ENCODE assay signal across 8 cellular contexts in the genomic region with DNA sequence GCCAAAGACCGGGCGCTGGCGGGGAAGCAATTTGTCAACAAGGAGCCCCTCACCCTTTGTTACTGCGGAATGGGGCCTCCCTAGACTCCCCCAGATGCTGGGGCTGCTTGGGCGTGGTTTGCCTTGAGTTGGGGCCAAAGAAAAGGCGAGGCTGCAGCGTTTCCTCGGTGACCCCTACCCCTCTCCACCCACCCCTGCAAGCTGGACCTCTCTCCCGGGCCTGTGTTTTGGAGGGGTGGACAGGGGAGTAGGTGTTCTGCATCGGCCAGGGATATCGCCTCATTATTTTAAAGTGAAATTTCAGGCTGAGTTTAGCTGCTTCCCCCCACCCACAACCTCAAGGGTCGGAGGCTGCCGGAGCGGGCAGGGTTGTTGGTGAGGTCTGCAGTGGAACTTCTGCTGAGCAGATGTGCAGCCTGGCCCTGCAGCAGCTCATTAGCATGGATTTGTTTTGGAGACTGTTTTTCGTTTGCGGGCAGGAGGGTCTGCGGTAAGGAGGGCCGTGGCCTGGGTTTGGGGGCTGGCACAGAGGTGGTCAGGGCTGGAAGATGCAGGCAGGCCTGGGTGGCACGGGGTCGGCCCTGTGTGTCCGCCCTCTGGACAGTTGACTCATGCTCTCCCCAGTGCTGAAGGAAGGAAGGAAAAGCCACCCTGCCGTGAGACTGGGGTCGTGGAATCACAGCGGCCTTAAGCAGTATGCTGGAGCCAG. TPM values are rescaled to one million over a fixed set of nuclear protein-coding genes. Genes with fewer than 3 reads are reported as not detected.
DNase-seq lines count a peak whose midpoint lies in the region; ATAC-seq, FAIRE-seq and TF ChIP-seq lines count a peak whose summit lies in the region.

No MANE protein-coding gene starts in this region.

- no peaks in the 10 kb centered on the region for H3K9me3 Mint-ChIP-seq in Caco-2 (ENCODE audit: unreplicated experiment)

- H3K4me1 ChIP-seq in Caco-2 = peaks cover under 1% of the 10 kb centered on the region; the same call in 1 of the 2 replicates
- H3K4me1 ChIP-seq in pancreas = no peaks in the 10 kb centered on the region

- CTCF ChIA-PET in Caco-2 (lab: Charles Lee) = interaction anchor here (1.4 kb wide), 1 partner anchor 16 kb away, joined by 4 read pairs; no protein-coding TSS in a partner anchor

- H3K4me3 ChIP-seq in Caco-2 (ENCODE audit: low read depth, low read length) = peak overlapping the region; percentile 77
- peak overlapping the region; percentile 77 for H3K4me3 ChIP-seq in fibroblast of pulmonary artery (replicated peaks; ENCODE audit: low read depth, low read length)
- H3K4me3 ChIP-seq in pancreas = peak overlapping the region in 3 of 4 donors; percentile 43 to 59 (median 47)

- intact Hi-C loops in Caco-2 (cut with micrococcal nuclease; ENCODE audit: unreplicated experiment) (no loop called here), pancreas (cut with DNase I) (loop anchor here in 1 of 3 donors (5.0 kb wide), 1 partner anchor 258 kb away; no protein-coding TSS in a partner anchor)

- H3K27me3 Mint-ChIP-seq in Caco-2 (ENCODE audit: insufficient read depth, unreplicated experiment) (no peaks in the 10 kb centered on the region), T-helper 17 cell (no peaks in the 10 kb centered on the region)

- no peak for ATAC-seq in T-helper 17 cell
- no peak for ATAC-seq in pancreas
- ATAC-seq in GM18861 (IDR thresholded peaks at IDR 0.05; ENCODE audit: unreplicated experiment) = no peak

- BruUV-seq in Caco-2 (replicated peaks; lab: Mats Ljungman, UMichigan) = no TSS peak

- H3K27ac ChIP-seq in pancreas = peak overlapping the region in 1 of 4 donors; percentile 47

- H3K36me3 Mint-ChIP-seq in Caco-2 (ENCODE audit: insufficient read depth, unreplicated experiment) = peaks cover 6% of the 10 kb centered on the region
- H3K36me3 Mint-ChIP-seq in T-helper 17 cell (ENCODE audit: low read depth) = peaks cover 3% of the 10 kb centered on the region

- TF ChIP-seq CTCF in Caco-2 (IDR thresholded peaks at IDR 0.05; ENCODE audit: insufficient read depth in 1 of 2, low read depth in 1 of 2, low read length in 1 of 2, severe bottlenecking in 1 of 2, unreplicated experiment in 1 of 2) (no peak), fibroblast of pulmonary artery (IDR thresholded peaks at IDR 0.05; ENCODE audit: low read length, missing control alignments) (no peak), pancreas (IDR thresholded peaks at IDR 0.05) (no peak)

- H3K4me1 Mint-ChIP-seq in Caco-2 (ENCODE audit: low read depth, unreplicated experiment) (no peaks in the 10 kb centered on the region), T-helper 17 cell (peaks cover 32% of the 10 kb centered on the region)

- no peak for FAIRE-seq in pancreas (lab: Jason Lieb, UNC)

- POLR2A ChIA-PET in Caco-2 (lab: Charles Lee) = no interaction called here

- H3K27ac Mint-ChIP-seq in Caco-2 (ENCODE audit: unreplicated experiment) (no peak overlapping the region), T-helper 17 cell (peak overlapping the region; percentile 92)

- H3K9me3 ChIP-seq in Caco-2 = no peaks in the 10 kb centered on the region
- H3K9me3 ChIP-seq in T-helper 17 cell (ENCODE audit: control insufficient read depth, low read length, poor library complexity, severe bottlenecking) = no peaks in the 10 kb centered on the region
- H3K9me3 ChIP-seq in pancreas = no peaks in the 10 kb centered on the region

- H3K36me3 ChIP-seq in Caco-2 (ENCODE audit: control insufficient read depth, insufficient read depth, low read length) (no peaks in the 10 kb centered on the region), pancreas (no peaks in the 10 kb centered on the region)

- H3K27me3 ChIP-seq in Caco-2 (replicated peaks; ENCODE audit: control insufficient read depth, insufficient read depth, low read length) = no peaks in the 10 kb centered on the region
- H3K27me3 ChIP-seq in pancreas = no peaks in the 10 kb centered on the region

- H3K4me3 Mint-ChIP-seq in Caco-2 (ENCODE audit: unreplicated experiment) = no peak overlapping the region
- H3K4me3 Mint-ChIP-seq in T-helper 17 cell = peak overlapping the region; percentile 81

- no peak for DNase-seq in Caco-2
- no peak for DNase-seq in T-helper 17 cell
- DNase-seq in fibroblast of pulmonary artery (ENCODE audit: low read depth) = no peak
- no peak for DNase-seq in pancreas
- no peak for DNase-seq in SW480 (ENCODE audit: low spot score)
- DNase-seq in hypothalamus (lab: John Stamatoyannopoulos, UW) = no peak
- no peak for DNase-seq in islet precursor cell

- 75 to 76% methylated on average over 24 of the region's 24 CpGs for WGBS in pancreas, 2 donors

RNA-seq across cellular contexts. Expression of gene NBL1, which starts 1.6 kb away (rescaled TPM):
- total RNA-seq in Caco-2 (2022) (23.0 and 24.0 TPM in 2 replicates), T-helper 17 cell (10 to 100 TPM; 32.0 to 32.3 TPM), pancreas (10 to 100 TPM in 4 of 6 donors, 1 to 10 TPM in 2; 5.8 to 45.6 (median 15.1) TPM)
- 10 to 100 TPM; 27.7 to 28.2 TPM for polyA plus RNA-seq in pancreas

RNA-seq across cellular contexts. Expression of gene HTR6, which starts 19.0 kb away (rescaled TPM):
- not detected in 2 replicates for total RNA-seq in Caco-2 (2022)
- total RNA-seq in T-helper 17 cell = under 1 TPM; 0.16 to 0.17 TPM
- not detected for total RNA-seq in pancreas
- not detected for polyA plus RNA-seq in pancreas
